ENCODE assay signal across 13 cellular contexts in the genomic region with DNA sequence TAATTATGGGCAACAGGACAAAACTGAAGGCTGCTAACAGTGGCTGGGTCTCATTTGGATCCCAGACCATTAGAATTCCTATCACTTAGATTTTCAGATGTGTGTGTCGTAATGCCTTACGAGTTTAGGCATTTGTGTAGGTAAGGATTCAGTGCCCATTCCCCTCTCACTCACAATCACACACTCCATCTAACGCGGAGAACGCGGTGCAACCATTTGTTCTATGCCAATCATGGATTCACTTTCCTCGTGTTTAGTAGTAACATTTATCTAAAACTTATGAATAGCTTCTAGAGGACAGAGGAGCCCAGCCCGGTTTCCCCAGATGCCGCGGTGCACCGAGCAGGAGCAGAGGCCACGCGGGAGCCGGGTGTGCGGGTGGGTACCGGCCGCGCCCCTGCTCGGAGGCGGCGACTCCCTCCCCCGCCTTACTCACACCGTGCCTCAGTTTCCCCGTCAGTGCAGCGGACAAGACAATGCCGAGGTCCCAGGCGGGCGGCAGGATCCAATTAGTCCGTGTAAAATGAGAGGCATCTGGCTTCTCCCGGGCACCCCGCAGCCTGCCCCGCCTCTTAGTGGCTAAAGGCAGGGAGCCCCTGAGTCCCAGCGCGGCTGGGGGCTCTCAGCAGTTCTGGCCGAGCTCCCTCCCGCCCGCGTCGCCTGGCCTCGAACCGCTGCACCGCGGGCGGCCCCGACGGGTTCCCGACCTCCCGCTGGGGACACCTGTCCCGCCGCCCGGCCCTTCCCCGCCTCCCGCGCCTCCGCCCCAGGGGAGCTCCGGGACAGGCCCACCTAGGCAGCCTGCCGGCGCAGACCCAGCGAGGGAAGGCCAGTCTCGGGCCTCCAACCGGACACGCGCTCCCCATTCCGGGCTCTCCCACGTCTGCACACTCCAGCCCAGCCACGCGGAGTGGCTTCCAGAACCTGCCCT. TPM values are rescaled to one million over a fixed set of nuclear protein-coding genes. Genes with fewer than 3 reads are reported as not detected.
A peak's percentile ranks its signal among the peaks of the same experiment; 100 is the strongest.
DNase-seq lines count a peak whose midpoint lies in the region; ATAC-seq and TF ChIP-seq lines count a peak whose summit lies in the region.
"Had no signal": no experiment of that assay in that cellular context is flagged by ENCODE, and none has a peak within 500 bp of the region (broad histone marks: within the 10 kb centered on the region; RNA-seq: fewer than 3 reads in every experiment).

No MANE protein-coding gene starts in this region.

- H3K36me3 Mint-ChIP-seq in Calu3 (ENCODE audit: insufficient read depth, unreplicated experiment): no peaks in the 10 kb centered on the region
- H3K36me3 Mint-ChIP-seq in activated T-helper 17 cell treated with anti-CD3 and anti-CD28 coated beads, Interleukin-2, amount 50 U/mL, for 72 hours (ENCODE audit: low read depth): no peaks in the 10 kb centered on the region
- H3K36me3 Mint-ChIP-seq: stimulated activated memory B cell treated with anti-CD40 and anti-IgM and Interleukin-4, amounts not matched to agents 10 μg/mL and 1 μg/mL and 100 μg/mL, for 72 hours had no signal

- H3K4me2 ChIP-seq in osteoblast (ENCODE audit: insufficient read depth, low read length): peak overlapping the region; percentile 74

- peak overlapping the region; percentile 36 for H3K4me3 Mint-ChIP-seq in Calu3 (ENCODE audit: low read depth, unreplicated experiment)
- peak overlapping the region; percentile 8 for H3K4me3 Mint-ChIP-seq in activated T-helper 17 cell treated with anti-CD3 and anti-CD28 coated beads, Interleukin-2, amount 50 U/mL, for 72 hours
- H3K4me3 Mint-ChIP-seq: stimulated activated memory B cell treated with anti-CD40 and anti-IgM and Interleukin-4, amounts not matched to agents 10 μg/mL and 1 μg/mL and 100 μg/mL, for 72 hours had no signal

- no peaks in the 10 kb centered on the region for H3K9me3 Mint-ChIP-seq in Calu3 (ENCODE audit: low read depth, unreplicated experiment)
- no peaks in the 10 kb centered on the region for H3K9me3 Mint-ChIP-seq in activated T-helper 17 cell treated with anti-CD3 and anti-CD28 coated beads, Interleukin-2, amount 50 U/mL, for 72 hours
- H3K9me3 Mint-ChIP-seq: stimulated activated memory B cell treated with anti-CD40 and anti-IgM and Interleukin-4, amounts not matched to agents 10 μg/mL and 1 μg/mL and 100 μg/mL, for 72 hours had no signal

- peak overlapping the region; percentile 61 for H2AFZ ChIP-seq in osteoblast (ENCODE audit: low read length)

- no peaks in the 10 kb centered on the region for H3K9me3 ChIP-seq in osteoblast (ENCODE audit: low read depth, low read length)
- H3K9me3 ChIP-seq: MG63 had no signal

- H3K4me3 ChIP-seq in osteoblast (ENCODE audit: insufficient read depth, low read length): peak overlapping the region; percentile 63
- H3K4me3 ChIP-seq: MG63 had no signal

- H3K79me2 ChIP-seq in osteoblast (ENCODE audit: insufficient read depth, low read length): no peaks in the 10 kb centered on the region

- BruUV-seq in Calu3 (replicated peaks; lab: Mats Ljungman, UMichigan): no TSS peak

- peak; percentile 19 for ATAC-seq in activated T-helper 17 cell treated with anti-CD3 and anti-CD28 coated beads, Interleukin-2, amount 50 U/mL, for 72 hours (replicated peaks)
- ATAC-seq in left cardiac atrium (peak; percentile 46 to 77), GM21737 (IDR thresholded peaks at IDR 0.05; ENCODE audit: unreplicated experiment) (no peak), GM21526 (IDR thresholded peaks at IDR 0.05; ENCODE audit: low FRiP score, unreplicated experiment) (no peak)

- H3K4me1 ChIP-seq in osteoblast (ENCODE audit: insufficient read depth, low read length): peaks cover 10% of the 10 kb centered on the region

- H3K36me3 ChIP-seq in osteoblast (ENCODE audit: insufficient read depth, low read length): no peaks in the 10 kb centered on the region
- H3K36me3 ChIP-seq: MG63 had no signal

- peaks cover 3% of the 10 kb centered on the region for H3K27me3 ChIP-seq in osteoblast (ENCODE audit: insufficient read depth, low read length)
- H3K27me3 ChIP-seq: MG63 had no signal

- CTCF ChIA-PET in Calu3 (lab: Charles Lee): no interaction called here

- DNase-seq in Calu3 (no peak), left cardiac atrium (no peak), osteoblast (ENCODE audit: insufficient read length, low spot score, missing footprints) (peak; percentile 65), NCI-H2171 treated with DMSO at 0.1 percent for 48 hours (lab: John Stamatoyannopoulos, UW) (no peak), NCI-H2196 (lab: John Stamatoyannopoulos, UW; ENCODE audit: unreplicated experiment) (no peak)
- DNase-seq: DMS153, MG63, NCI-H82 had no signal

- H4K20me1 ChIP-seq in osteoblast (ENCODE audit: insufficient read depth, low read length): no peaks in the 10 kb centered on the region

- peaks cover 22% of the 10 kb centered on the region for H3K27me3 Mint-ChIP-seq in Calu3 (ENCODE audit: unreplicated experiment)
- peaks cover 36% of the 10 kb centered on the region for H3K27me3 Mint-ChIP-seq in activated T-helper 17 cell treated with anti-CD3 and anti-CD28 coated beads, Interleukin-2, amount 50 U/mL, for 72 hours

- TF ChIP-seq CTCF in Calu3 (IDR thresholded peaks at IDR 0.05; ENCODE audit: unreplicated experiment) (no peak), osteoblast (IDR thresholded peaks at IDR 0.05; ENCODE audit: extremely low read depth, low read depth, low read length) (no peak)

- peaks cover 9% of the 10 kb centered on the region for H3K4me1 Mint-ChIP-seq in Calu3 (ENCODE audit: low read depth, unreplicated experiment)
- no peaks in the 10 kb centered on the region for H3K4me1 Mint-ChIP-seq in activated T-helper 17 cell treated with anti-CD3 and anti-CD28 coated beads, Interleukin-2, amount 50 U/mL, for 72 hours

- no peak overlapping the region for H3K27ac Mint-ChIP-seq in Calu3 (ENCODE audit: unreplicated experiment)
- H3K27ac Mint-ChIP-seq in activated T-helper 17 cell treated with anti-CD3 and anti-CD28 coated beads, Interleukin-2, amount 50 U/mL, for 72 hours: no peak overlapping the region
- H3K27ac Mint-ChIP-seq: stimulated activated memory B cell treated with anti-CD40 and anti-IgM and Interleukin-4, amounts not matched to agents 10 μg/mL and 1 μg/mL and 100 μg/mL, for 72 hours had no signal

- intact Hi-C loops in Calu3 (cut with micrococcal nuclease; ENCODE audit: unreplicated experiment): no loop called here
- intact Hi-C loops in left cardiac atrium (cut with DNase I): no loop called here

- H3K27ac ChIP-seq in osteoblast (ENCODE audit: low read depth, low read length): no peak overlapping the region

RNA-seq across cellular contexts. Expression of a gene that starts 5.9 kb away (rescaled TPM):
- total RNA-seq in Calu3 (2022) (not detected in 2 replicates), left cardiac atrium (1 to 10 TPM in 1 of 2 donors, not detected in 1; 1.3 TPM), osteoblast (not detected in 2 replicates)
- not detected for total RNA-seq in activated T-helper 17 cell treated with anti-CD3 and anti-CD28 coated beads, Interleukin-2, amount 50 U/mL, for 72 hours
- total RNA-seq: lung microvascular endothelial cell had no signal

RNA-seq across cellular contexts. Expression of a gene that starts 14.0 kb away (rescaled TPM):
- 24.6 and 25.2 TPM in 2 replicates for total RNA-seq in Calu3 (2022)
- total RNA-seq in activated T-helper 17 cell treated with anti-CD3 and anti-CD28 coated beads, Interleukin-2, amount 50 U/mL, for 72 hours: 10 to 100 TPM in 1 of 2 donors, 1 to 10 TPM in 1; 4.0 to 14.6 TPM
- total RNA-seq in left cardiac atrium: 10 to 100 TPM; 46.0 to 64.6 TPM
- 29.3 and 33.3 TPM in 2 replicates for total RNA-seq in osteoblast

Comparison
In these comparisons a context has a peak if more than half of its experiments do, and no peak if none do; other contexts are left out.
1. ATAC-seq: peak in activated T-helper 17 cell treated with anti-CD3 and anti-CD28 coated beads, Interleukin-2, amount 50 U/mL, for 72 hours (single experiment) and left cardiac atrium (2 of 2); none in GM21737 (single experiment) and GM21526 (single experiment).